Comparison of ENCODE assay signal across 29 cellular contexts in genomic region chr10:68001000-68001399, GRCh38.
"Had no signal": no experiment of that assay in that cellular context is flagged by ENCODE, and none has a peak within 500 bp of the region (broad histone marks: within the 10 kb centered on the region; RNA-seq: fewer than 3 reads in every experiment).

No MANE protein-coding gene starts in this region.

- H3K27me3 ChIP-seq: colonic mucosa, dorsolateral prefrontal cortex, esophagus muscularis mucosa, esophagus squamous epithelium, foreskin keratinocyte, gastrocnemius medialis, gastroesophageal sphincter, heart left ventricle, heart right ventricle, hepatocyte had no signal

- H3K4me3 ChIP-seq: colonic mucosa, coronary artery, dorsolateral prefrontal cortex, esophagus muscularis mucosa, esophagus squamous epithelium, gastrocnemius medialis, gastroesophageal sphincter, heart left ventricle, heart right ventricle, hepatocyte had no signal

- ATAC-seq: effector memory CD8-positive, alpha-beta T cell; esophagus mucosa; foreskin keratinocyte; gastrocnemius medialis; gastroesophageal sphincter; heart left ventricle; heart right ventricle had no signal

- FAIRE-seq: endometrium, endothelial cell of umbilical vein, frontal cortex had no signal

- H3K4me3 Mint-ChIP-seq: dendritic cell treated with granulocyte-macrophage colony-stimulating factor and Interleukin-4, amounts not matched to agents 40 ng/mL and 50 ng/mL, for 4 days; effector memory CD8-positive, alpha-beta T cell; endodermal cell had no signal

- H3K9me3 Mint-ChIP-seq: dendritic cell treated with granulocyte-macrophage colony-stimulating factor and Interleukin-4, amounts not matched to agents 40 ng/mL and 50 ng/mL, for 4 days; effector memory CD8-positive, alpha-beta T cell; endodermal cell had no signal

- H3K4me1 Mint-ChIP-seq: endodermal cell had no signal

- H3K27ac Mint-ChIP-seq: dendritic cell treated with granulocyte-macrophage colony-stimulating factor and Interleukin-4, amounts not matched to agents 40 ng/mL and 50 ng/mL, for 4 days; endodermal cell had no signal

- H3K4me1 ChIP-seq: colonic mucosa, esophagus muscularis mucosa, esophagus squamous epithelium, foreskin keratinocyte, gastrocnemius medialis, gastroesophageal sphincter, heart left ventricle, heart right ventricle had no signal

- H3K36me3 ChIP-seq: colonic mucosa had no signal

- H3K9me3 ChIP-seq: colonic mucosa, esophagus muscularis mucosa, esophagus squamous epithelium, gastrocnemius medialis, gastroesophageal sphincter, heart left ventricle, heart right ventricle had no signal

- H3K27me3 Mint-ChIP-seq: dendritic cell treated with granulocyte-macrophage colony-stimulating factor and Interleukin-4, amounts not matched to agents 40 ng/mL and 50 ng/mL, for 4 days; effector memory CD8-positive, alpha-beta T cell had no signal

- H3K27ac ChIP-seq: colonic mucosa, coronary artery, dorsolateral prefrontal cortex, epithelial cell of prostate, esophagus muscularis mucosa, esophagus squamous epithelium, foreskin keratinocyte, gastrocnemius medialis, gastroesophageal sphincter, heart left ventricle, heart right ventricle, hepatocyte had no signal

- DNase-seq: colonic mucosa; cortex of kidney; dermis blood vessel endothelial cell; dorsolateral prefrontal cortex; effector CD4-positive, alpha-beta T cell; effector CD8-positive, alpha-beta T cell; effector memory CD4-positive, alpha-beta T cell; effector memory CD8-positive, alpha-beta T cell; endodermal cell; erythroblast; esophagus squamous epithelium; foreskin fibroblast; foreskin keratinocyte; foreskin melanocyte; gastrocnemius medialis; glutamatergic neuron; head of caudate nucleus; heart left ventricle; heart right ventricle had no signal
